In the genomic region with DNA sequence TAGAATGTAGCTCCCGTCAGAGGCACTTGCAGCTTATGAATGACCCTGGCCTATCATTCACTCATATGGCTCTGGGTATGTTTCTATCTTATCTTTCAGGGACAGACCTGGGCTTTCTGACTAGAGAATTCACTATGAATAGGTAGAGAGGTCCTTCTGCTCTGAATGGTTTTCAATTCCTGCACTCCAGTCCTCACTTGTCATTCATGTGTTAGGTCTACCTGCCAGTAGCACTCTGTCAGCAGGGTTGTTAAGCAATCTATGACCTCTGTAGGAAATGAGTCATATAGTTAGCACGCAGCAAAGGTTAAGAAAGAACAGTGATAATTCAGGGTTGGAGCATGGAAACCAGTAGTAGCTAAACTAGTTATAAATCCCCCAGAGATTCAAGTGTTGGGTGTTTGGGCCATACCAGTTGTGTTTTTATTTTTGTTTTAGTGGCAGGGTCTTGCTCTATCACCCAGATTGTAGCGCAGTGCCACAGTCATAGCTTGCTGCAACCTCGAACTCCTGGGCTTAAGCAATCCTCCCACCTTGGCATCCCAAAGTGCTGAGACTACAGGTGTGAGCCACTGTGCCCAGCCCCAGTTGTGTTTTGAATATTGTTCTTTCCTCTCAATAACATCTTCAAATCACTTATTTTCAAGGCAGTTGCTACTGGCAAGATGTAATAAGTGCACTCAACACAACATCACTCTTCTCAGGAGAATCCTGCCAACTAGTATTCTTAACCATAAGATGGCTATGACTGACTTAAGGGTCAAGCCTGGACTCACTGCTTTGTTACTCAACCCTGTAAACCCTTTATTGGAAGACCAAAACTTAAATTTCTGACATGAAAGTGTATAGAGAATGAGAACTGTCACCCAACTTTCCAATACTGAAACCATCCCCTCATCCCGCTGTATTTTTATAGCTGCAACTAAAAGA, we compare ENCODE assay signal across 9 cellular contexts. TPM values are rescaled to one million over a fixed set of nuclear protein-coding genes. Genes with fewer than 3 reads are reported as not detected.
DNase-seq lines count a peak whose midpoint lies in the region; ATAC-seq and TF ChIP-seq lines count a peak whose summit lies in the region.
"Had no signal": no experiment of that assay in that cellular context is flagged by ENCODE, and none has a peak within 500 bp of the region (broad histone marks: within the 10 kb centered on the region; RNA-seq: fewer than 3 reads in every experiment).

No MANE protein-coding gene starts in this region.

- TF ChIP-seq EP300 in transverse colon (IDR thresholded peaks at IDR 0.05; ENCODE audit: low read depth) = no peak

- no peak overlapping the region for H3K27ac ChIP-seq in transverse colon

- ATAC-seq in natural killer cell treated with Interleukin-12 subunit alpha and Interleukin-12 subunit beta and Interleukin-15 and Interleukin-18, amount 100 ng/mL, for 72 hours = peak; percentile 84 to 92
- ATAC-seq in natural killer cell (no peak), HG03159 (IDR thresholded peaks at IDR 0.05; ENCODE audit: unreplicated experiment) (peak; percentile 90)

- H3K36me3 Mint-ChIP-seq in natural killer cell treated with Interleukin-12 subunit alpha and Interleukin-12 subunit beta and Interleukin-15 and Interleukin-18, amount 100 ng/mL, for 72 hours = no peaks in the 10 kb centered on the region
- no peaks in the 10 kb centered on the region for H3K36me3 Mint-ChIP-seq in natural killer cell

- no peak overlapping the region for H3K4me3 ChIP-seq in retinal pigment epithelial cell (ENCODE audit: low read length)
- H3K4me3 ChIP-seq in transverse colon = no peak overlapping the region

- no peak for TF ChIP-seq CTCF in natural killer cell (IDR thresholded peaks at IDR 0.05)
- no peak for TF ChIP-seq CTCF in retinal pigment epithelial cell (conservative IDR thresholded peaks at IDR 0.05; ENCODE audit: low read depth, low read length)
- TF ChIP-seq CTCF in transverse colon (IDR thresholded peaks at IDR 0.05) = no peak

- no peaks in the 10 kb centered on the region for H3K9me3 ChIP-seq in transverse colon

- H3K27ac Mint-ChIP-seq in natural killer cell treated with Interleukin-12 subunit alpha and Interleukin-12 subunit beta and Interleukin-15 and Interleukin-18, amount 100 ng/mL, for 72 hours = peak overlapping the region; percentile 50 to 61
- no peak overlapping the region for H3K27ac Mint-ChIP-seq in natural killer cell

- no peaks in the 10 kb centered on the region for H3K27me3 Mint-ChIP-seq in natural killer cell treated with Interleukin-12 subunit alpha and Interleukin-12 subunit beta and Interleukin-15 and Interleukin-18, amount 100 ng/mL, for 72 hours
- no peaks in the 10 kb centered on the region for H3K27me3 Mint-ChIP-seq in natural killer cell (ENCODE audit: low read depth in 2 of 2)

- H3K36me3 ChIP-seq in transverse colon = no peaks in the 10 kb centered on the region

- H3K4me1 ChIP-seq in transverse colon = no peaks in the 10 kb centered on the region

- TF ChIP-seq POLR2A in transverse colon (IDR thresholded peaks at IDR 0.05) = no peak

- in situ Hi-C loops in transverse colon (cut with MboI; ENCODE audit: low pct_ligation_motif_present in 1 of 4, low pct_unique_long_range_greater_than_20kb in 1 of 4, low sequenced_read_pairs in 3 of 4) = no loop called here

- peaks cover 13 to 15% of the 10 kb centered on the region in 2 donors for H3K4me1 Mint-ChIP-seq in natural killer cell treated with Interleukin-12 subunit alpha and Interleukin-12 subunit beta and Interleukin-15 and Interleukin-18, amount 100 ng/mL, for 72 hours (ENCODE audit: low read depth in 2 of 2)
- peaks cover 0 to 12% of the 10 kb centered on the region in 2 donors for H3K4me1 Mint-ChIP-seq in natural killer cell

- peak overlapping the region; percentile 29 for H3K4me3 Mint-ChIP-seq in natural killer cell treated with Interleukin-12 subunit alpha and Interleukin-12 subunit beta and Interleukin-15 and Interleukin-18, amount 100 ng/mL, for 72 hours
- H3K4me3 Mint-ChIP-seq in natural killer cell = no peak overlapping the region

- 65 to 100% methylated on average over 1 to 5 of the region's 5 CpGs for WGBS in transverse colon (ENCODE audit: low coverage in 1 of 2), 2 donors

- intact Hi-C loops in natural killer cell (cut with micrococcal nuclease) = no loop called here
- intact Hi-C loops in transverse colon (cut with DNase I; ENCODE audit: low total_unique reads) = no loop called here

- H3K27me3 ChIP-seq in transverse colon = no peaks in the 10 kb centered on the region

- no peaks in the 10 kb centered on the region for H3K9me3 Mint-ChIP-seq in natural killer cell treated with Interleukin-12 subunit alpha and Interleukin-12 subunit beta and Interleukin-15 and Interleukin-18, amount 100 ng/mL, for 72 hours
- H3K9me3 Mint-ChIP-seq in natural killer cell = no peaks in the 10 kb centered on the region

- no peak for DNase-seq in natural killer cell treated with Interleukin-12 subunit alpha and Interleukin-12 subunit beta and Interleukin-15 and Interleukin-18, amount 100 ng/mL, for 72 hours (ENCODE audit: low spot score)
- no peak for DNase-seq in natural killer cell
- peak; percentile 32 to 43 for DNase-seq in activated T-cell treated with anti-CD3 and anti-CD28 coated beads, Interleukin-2, amount 50 U/mL, for 48 hours
- peak; percentile 22 for DNase-seq in retinal pigment epithelial cell (ENCODE audit: low read depth)
- DNase-seq in transverse colon = no peak
- DNase-seq in NCI-H1417 treated with DMSO at 0.1 percent for 48 hours (lab: John Stamatoyannopoulos, UW) = no peak
- DNase-seq in anterior cingulate cortex (lab: John Stamatoyannopoulos, UW) = no peak

RNA-seq across cellular contexts. Expression of a gene that starts 25.1 kb away (rescaled TPM):
- total RNA-seq in natural killer cell treated with Interleukin-12 subunit alpha and Interleukin-12 subunit beta and Interleukin-15 and Interleukin-18, amount 100 ng/mL, for 72 hours = not detected
- total RNA-seq in natural killer cell (not detected), transverse colon (not detected)
- total RNA-seq: pulmonary artery endothelial cell had no signal

RNA-seq across cellular contexts. Expression of a gene that starts 57.3 kb away (rescaled TPM):
- total RNA-seq in natural killer cell treated with Interleukin-12 subunit alpha and Interleukin-12 subunit beta and Interleukin-15 and Interleukin-18, amount 100 ng/mL, for 72 hours = 10 to 100 TPM; 19.8 to 34.3 TPM
- total RNA-seq in natural killer cell = 10 to 100 TPM; 31.2 to 37.1 (median 36.7) TPM
- total RNA-seq in transverse colon = 10 to 100 TPM; 14.9 to 25.4 (median 21.7) TPM

Comparison
In these comparisons a context has a peak if more than half of its experiments do, and no peak if none do; other contexts are left out.
1. ATAC-seq: peak in natural killer cell treated with Interleukin-12 subunit alpha and Interleukin-12 subunit beta and Interleukin-15 and Interleukin-18, amount 100 ng/mL, for 72 hours (2 of 2) and HG03159 (single experiment); none in natural killer cell (0 of 3).
2. H3K27ac Mint-ChIP-seq: peak in natural killer cell treated with Interleukin-12 subunit alpha and Interleukin-12 subunit beta and Interleukin-15 and Interleukin-18, amount 100 ng/mL, for 72 hours (2 of 2); none in natural killer cell (0 of 2).
3. DNase-seq: peak in activated T-cell treated with anti-CD3 and anti-CD28 coated beads, Interleukin-2, amount 50 U/mL, for 48 hours (2 of 2) and retinal pigment epithelial cell (single experiment); none in natural killer cell treated with Interleukin-12 subunit alpha and Interleukin-12 subunit beta and Interleukin-15 and Interleukin-18, amount 100 ng/mL, for 72 hours (single experiment), natural killer cell (single experiment), transverse colon (single experiment), NCI-H1417 treated with DMSO at 0.1 percent for 48 hours (single experiment) and anterior cingulate cortex (0 of 58).